ENCODE assay signal across 9 cellular contexts in genomic region chr16:3152022-3152272, GRCh38. TPM values are rescaled to one million over a fixed set of nuclear protein-coding genes. Genes with fewer than 3 reads are reported as not detected.
DNase-seq lines count a peak whose midpoint lies in the region; ATAC-seq and TF ChIP-seq lines count a peak whose summit lies in the region.
"Had no signal": no experiment of that assay in that cellular context is flagged by ENCODE, and none has a peak within 500 bp of the region (broad histone marks: within the 10 kb centered on the region; RNA-seq: fewer than 3 reads in every experiment).

No MANE protein-coding gene starts in this region.

- H3K4me3 ChIP-seq in HAP-1 (peak overlapping the region; percentile 35), esophagus squamous epithelium (peak overlapping the region; percentile 16 to 85 (median 67)), skeletal muscle cell (ENCODE audit: low read depth, low read length) (peak overlapping the region; percentile 56)

- intact Hi-C loops in esophagus squamous epithelium (cut with DNase I): no loop called here

- in situ Hi-C loops in HAP-1 (cut with MboI; ENCODE audit: low sequenced_read_pairs): no loop called here

- H3K9me3 ChIP-seq in HAP-1: no peaks in the 10 kb centered on the region
- no peaks in the 10 kb centered on the region for H3K9me3 ChIP-seq in esophagus squamous epithelium

- no peak for ATAC-seq in GM18861 (IDR thresholded peaks at IDR 0.05; ENCODE audit: unreplicated experiment)

- H3K36me3 ChIP-seq in HAP-1 (replicated peaks) (no peaks in the 10 kb centered on the region), esophagus squamous epithelium (no peaks in the 10 kb centered on the region)

- H3K4me1 ChIP-seq in HAP-1: peaks cover 2% of the 10 kb centered on the region; the same call in 1 of the 2 replicates
- H3K4me1 ChIP-seq in esophagus squamous epithelium: peaks cover 23 to 39% (median 24%) of the 10 kb centered on the region in 3 donors

- TF ChIP-seq POLR2A in esophagus squamous epithelium (IDR thresholded peaks at IDR 0.05): no peak

- DNase-seq in HAP-1 (ENCODE audit: low spot score in 2 of 2): no peak
- DNase-seq in T-helper 9 cell: peak; percentile 17
- no peak for DNase-seq in esophagus squamous epithelium (lab: John Stamatoyannopoulos, UW)
- no peak for DNase-seq in skeletal muscle cell (ENCODE audit: low read depth)
- no peak for DNase-seq in NCI-H1417 treated with DMSO at 0.1 percent for 48 hours (lab: John Stamatoyannopoulos, UW)
- no peak for DNase-seq in inferior parietal cortex (ENCODE audit: extremely low spot score)
- no peak for DNase-seq in RKO (ENCODE audit: low spot score)

- peak overlapping the region in 3 of 4 donors; percentile 65 to 76 (median 68) for H3K27ac ChIP-seq in esophagus squamous epithelium

- 8 to 10% methylated on average over 14 to 15 of the region's 15 CpGs for WGBS in esophagus squamous epithelium, 2 donors

- H3K27me3 ChIP-seq in HAP-1 (ENCODE audit: low read depth): no peaks in the 10 kb centered on the region
- H3K27me3 ChIP-seq in esophagus squamous epithelium: no peaks in the 10 kb centered on the region

- TF ChIP-seq CTCF in esophagus squamous epithelium (IDR thresholded peaks at IDR 0.05): no peak

RNA-seq across cellular contexts. Expression of gene ZNF213, which starts 17.1 kb away (rescaled TPM):
- total RNA-seq in esophagus squamous epithelium: 10 to 100 TPM in 1 of 4 donors, 1 to 10 TPM in 3; 3.9 to 14.3 (median 6.4) TPM

RNA-seq across cellular contexts. Expression of gene OR1F1, which starts 36.1 kb away (rescaled TPM):
- not detected for total RNA-seq in esophagus squamous epithelium
- total RNA-seq: LHCN-M2 had no signal

RNA-seq across cellular contexts. Expression of gene ZNF205, which starts 39.6 kb away (rescaled TPM):
- 10 to 100 TPM in 3 of 4 donors, 1 to 10 TPM in 1; 9.7 to 13.9 (median 11.9) TPM for total RNA-seq in esophagus squamous epithelium

RNA-seq across cellular contexts. Expression of gene ZSCAN10, which starts 52.9 kb away (rescaled TPM):
- not detected for total RNA-seq in esophagus squamous epithelium
- total RNA-seq: LHCN-M2 had no signal
